3 cellular contexts compared by ENCODE assay signal in genomic region chr17:2106308-2106707, GRCh38.
TF ChIP-seq lines count a peak whose summit lies in the region.

No MANE protein-coding gene starts in this region.

TF ChIP-seq in WTC11, 78 proteins besides CTCF, POLR2A, EP300 and RAD21:
- TF ChIP-seq MXD4 (CRISPR knock-in tag; IDR thresholded peaks at IDR 0.05; ENCODE audit: borderline replicate concordance) (no peak), ELF4 (CRISPR knock-in tag; IDR thresholded peaks at IDR 0.05; ENCODE audit: low read depth) (no peak)
- TF ChIP-seq, protein P1, sequence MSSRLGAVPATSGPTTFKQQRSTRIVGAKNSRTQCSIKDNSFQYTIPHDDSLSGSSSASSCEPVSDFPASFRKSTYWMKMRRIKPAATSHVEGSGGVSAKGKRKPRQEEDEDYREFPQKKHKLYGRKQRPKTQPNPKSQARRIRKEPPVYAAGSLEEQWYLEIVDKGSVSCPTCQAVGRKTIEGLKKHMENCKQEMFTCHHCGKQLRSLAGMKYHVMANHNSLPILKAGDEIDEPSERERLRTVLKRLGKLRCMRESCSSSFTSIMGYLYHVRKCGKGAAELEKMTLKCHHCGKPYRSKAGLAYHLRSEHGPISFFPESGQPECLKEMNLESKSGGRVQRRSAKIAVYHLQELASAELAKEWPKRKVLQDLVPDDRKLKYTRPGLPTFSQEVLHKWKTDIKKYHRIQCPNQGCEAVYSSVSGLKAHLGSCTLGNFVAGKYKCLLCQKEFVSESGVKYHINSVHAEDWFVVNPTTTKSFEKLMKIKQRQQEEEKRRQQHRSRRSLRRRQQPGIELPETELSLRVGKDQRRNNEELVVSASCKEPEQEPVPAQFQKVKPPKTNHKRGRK (CRISPR knock-in tag; IDR thresholded peaks at IDR 0.05; ENCODE audit: borderline replicate concordance): no peak

TF ChIP-seq in endothelial cell of umbilical vein, 7 proteins besides CTCF, POLR2A, EP300 and RAD21:
- no peak for TF ChIP-seq MAX (IDR thresholded peaks at IDR 0.05; ENCODE audit: insufficient read depth, insufficient read length)
- no peak for TF ChIP-seq POLR2AphosphoS5 (IDR thresholded peaks at IDR 0.05; ENCODE audit: insufficient read depth, low read depth, low read length)
- TF ChIP-seq MYC (IDR thresholded peaks at IDR 0.05; ENCODE audit: low read depth, low read length): no peak
- no peak for TF ChIP-seq GATA2 (IDR thresholded peaks at IDR 0.05; ENCODE audit: insufficient read depth, insufficient read length, low read depth, low read length)
- no peak for TF ChIP-seq JUN (IDR thresholded peaks at IDR 0.05; ENCODE audit: borderline replicate concordance, insufficient read depth, insufficient read length, low read depth)
- TF ChIP-seq EZH2 (IDR thresholded peaks at IDR 0.05; ENCODE audit: borderline replicate concordance, low read depth, low read length, severe bottlenecking): no peak
- no peak for TF ChIP-seq FOS (IDR thresholded peaks at IDR 0.05; ENCODE audit: borderline replicate concordance, insufficient read depth, low read length)

TF ChIP-seq in GM12891, 5 proteins besides CTCF, POLR2A, EP300 and RAD21:
- TF ChIP-seq SPI1 (IDR thresholded peaks at IDR 0.05; ENCODE audit: low read depth, low read length) (no peak), TAF1 (IDR thresholded peaks at IDR 0.05; ENCODE audit: low read depth, low read length) (no peak), PAX5 (IDR thresholded peaks at IDR 0.05; ENCODE audit: insufficient read depth, low read length, severe bottlenecking) (no peak), POLR2AphosphoS5 (IDR thresholded peaks at IDR 0.05; ENCODE audit: low read depth, low read length) (no peak), POU2F2 (IDR thresholded peaks at IDR 0.05; ENCODE audit: low read depth, low read length) (no peak)
